Comparison of ENCODE assay signal across 12 cellular contexts in the genomic region with DNA sequence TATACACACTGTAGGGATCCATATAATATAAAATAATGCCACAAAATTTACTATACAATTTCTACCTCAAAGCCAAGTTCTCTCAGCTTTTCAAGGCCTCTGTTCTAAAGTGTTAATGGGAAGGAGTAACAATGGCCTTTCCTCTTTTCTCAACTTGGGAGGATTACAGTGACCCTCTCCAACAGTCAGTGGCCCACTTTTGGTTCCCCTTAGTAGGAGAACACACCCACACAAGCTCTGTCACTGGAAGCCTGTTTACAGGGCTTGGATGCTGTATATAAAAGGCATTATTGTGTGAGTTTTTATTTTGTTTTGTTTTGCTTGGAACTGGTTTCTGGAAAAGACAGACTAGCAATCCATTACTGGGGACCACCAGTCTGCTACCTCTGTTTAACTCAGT. TPM values are rescaled to one million over a fixed set of nuclear protein-coding genes. Genes with fewer than 3 reads are reported as not detected.
DNase-seq lines count a peak whose midpoint lies in the region; ATAC-seq and TF ChIP-seq lines count a peak whose summit lies in the region.
"Had no signal": no experiment of that assay in that cellular context is flagged by ENCODE, and none has a peak within 500 bp of the region (broad histone marks: within the 10 kb centered on the region; RNA-seq: fewer than 3 reads in every experiment).

No MANE protein-coding gene starts in this region.

- ATAC-seq in naive thymus-derived CD8-positive, alpha-beta T cell = peak in 1 of 2 donors; percentile 16
- ATAC-seq in GM23338 = no peak

- no peak for DNase-seq in activated CD4-positive, alpha-beta memory T cell treated with anti-CD3 and anti-CD28 coated beads for 36 hours
- no peak for DNase-seq in naive thymus-derived CD8-positive, alpha-beta T cell
- DNase-seq in GM23338 (ENCODE audit: low spot score) (no peak), H4 (ENCODE audit: low spot score) (no peak), smooth muscle cell (lab: John Stamatoyannopoulos, UW; ENCODE audit: unreplicated experiment) (no peak), NCI-H1436 (lab: John Stamatoyannopoulos, UW) (no peak)
- DNase-seq: DMS153, NCI-H2081 treated with DMSO at 0.1 percent for 48 hours, SHP77, testis had no signal

- H3K27ac Mint-ChIP-seq in activated CD4-positive, alpha-beta memory T cell treated with anti-CD3 and anti-CD28 coated beads for 36 hours = peak overlapping the region; percentile 96
- peak overlapping the region; percentile 88 to 100 (median 94) for H3K27ac Mint-ChIP-seq in naive thymus-derived CD8-positive, alpha-beta T cell
- no peak overlapping the region for H3K27ac Mint-ChIP-seq in GM23338

- no peaks in the 10 kb centered on the region for H3K27me3 Mint-ChIP-seq in activated CD4-positive, alpha-beta memory T cell treated with anti-CD3 and anti-CD28 coated beads for 36 hours
- no peaks in the 10 kb centered on the region for H3K27me3 Mint-ChIP-seq in naive thymus-derived CD8-positive, alpha-beta T cell
- no peaks in the 10 kb centered on the region for H3K27me3 Mint-ChIP-seq in GM23338 (ENCODE audit: insufficient read depth, low read depth, poor library complexity)

- no peaks in the 10 kb centered on the region for H3K9me2 ChIP-seq in GM23338 (ENCODE audit: insufficient read depth)

- H3K79me2 ChIP-seq in GM23338 (replicated peaks; ENCODE audit: insufficient read depth) = no peaks in the 10 kb centered on the region
- H3K79me2 ChIP-seq in smooth muscle cell (ENCODE audit: low read depth) = no peaks in the 10 kb centered on the region

- H3K9me3 Mint-ChIP-seq in activated CD4-positive, alpha-beta memory T cell treated with anti-CD3 and anti-CD28 coated beads for 36 hours = no peaks in the 10 kb centered on the region
- no peaks in the 10 kb centered on the region for H3K9me3 Mint-ChIP-seq in naive thymus-derived CD8-positive, alpha-beta T cell
- no peaks in the 10 kb centered on the region for H3K9me3 Mint-ChIP-seq in GM23338

- peaks cover 64% of the 10 kb centered on the region for H3K4me1 Mint-ChIP-seq in activated CD4-positive, alpha-beta memory T cell treated with anti-CD3 and anti-CD28 coated beads for 36 hours (ENCODE audit: low read depth)
- peaks cover 23 to 75% (median 68%) of the 10 kb centered on the region in 4 donors for H3K4me1 Mint-ChIP-seq in naive thymus-derived CD8-positive, alpha-beta T cell
- peaks cover 7% of the 10 kb centered on the region for H3K4me1 Mint-ChIP-seq in GM23338

- CTCF ChIA-PET in activated CD4-positive, alpha-beta memory T cell treated with anti-CD3 and anti-CD28 coated beads for 36 hours (lab: Charles Lee) = interaction anchor here (0.9 kb wide), 1 partner anchor 69 kb away, joined by 3 read pairs; no protein-coding TSS in a partner anchor

- H4K20me1 ChIP-seq in BLaER1 treated with 17β-estradiol and CSF1 and Interleukin-3, amounts not matched to agents 10 nM and 100 nM = peaks cover 0 to 5% (median 0%) of the 10 kb centered on the region in 11 experiments; a peak in 1 of 22 replicates
- H4K20me1 ChIP-seq in GM23338 (replicated peaks; ENCODE audit: insufficient read depth) (no peaks in the 10 kb centered on the region), smooth muscle cell (ENCODE audit: low read depth) (no peaks in the 10 kb centered on the region)

- peak overlapping the region; percentile 53 to 68 (median 62); a peak in 17 of 20 replicates for H3K4me3 ChIP-seq in BLaER1 treated with 17β-estradiol and CSF1 and Interleukin-3, amounts not matched to agents 10 nM and 100 nM
- H3K4me3 ChIP-seq in GM12875 (ENCODE audit: low read depth, low read length) (peak overlapping the region; percentile 5), GM23338 (no peak overlapping the region), smooth muscle cell (no peak overlapping the region)
- H3K4me3 ChIP-seq: testis had no signal

- no peak for TF ChIP-seq CTCF in GM12875 (IDR thresholded peaks at IDR 0.05; ENCODE audit: borderline replicate concordance, insufficient read depth, low read depth, low read length)
- no peak for TF ChIP-seq CTCF in GM23338 (conservative IDR thresholded peaks at IDR 0.05; ENCODE audit: low read depth in 2 of 2)
- no peak for TF ChIP-seq CTCF in smooth muscle cell (IDR thresholded peaks at IDR 0.05; ENCODE audit: borderline replicate concordance, insufficient read depth, poor library complexity, severe bottlenecking)

- intact Hi-C loops in activated CD4-positive, alpha-beta memory T cell treated with anti-CD3 and anti-CD28 coated beads for 36 hours (cut with micrococcal nuclease) = loop anchor here (1.0 to 5.0 kb wide), 9 partner anchors 11 to 282 kb away; partner anchors contain the start of genes CD40LG, HTATSF1 and RBMX

- peak overlapping the region; percentile 62 to 79 (median 72) for H3K4me2 ChIP-seq in BLaER1 treated with 17β-estradiol and CSF1 and Interleukin-3, amounts not matched to agents 10 nM and 100 nM
- no peak overlapping the region for H3K4me2 ChIP-seq in GM23338
- H3K4me2 ChIP-seq in smooth muscle cell = no peak overlapping the region

- peaks cover 4% of the 10 kb centered on the region for H3K36me3 Mint-ChIP-seq in activated CD4-positive, alpha-beta memory T cell treated with anti-CD3 and anti-CD28 coated beads for 36 hours
- peaks cover 0 to 27% (median 0%) of the 10 kb centered on the region in 3 donors for H3K36me3 Mint-ChIP-seq in naive thymus-derived CD8-positive, alpha-beta T cell
- H3K36me3 Mint-ChIP-seq in GM23338 (ENCODE audit: low read depth) = no peaks in the 10 kb centered on the region

- H3F3A ChIP-seq in GM23338 (replicated peaks; ENCODE audit: low read depth) (no peaks in the 10 kb centered on the region), smooth muscle cell (ENCODE audit: low read depth) (no peaks in the 10 kb centered on the region)

- POLR2A ChIA-PET in activated CD4-positive, alpha-beta memory T cell treated with anti-CD3 and anti-CD28 coated beads for 36 hours (lab: Charles Lee) = interaction anchor here (0.9 to 2.8 kb wide), 8 partner anchors 11 to 143 kb away, joined by 3 to 22 read pairs (median 4); partner anchors contain the start of gene RBMX
- POLR2A ChIA-PET in naive thymus-derived CD8-positive, alpha-beta T cell (lab: Charles Lee) = interaction anchor here (0.8 to 3.9 kb wide), 6 partner anchors 11 to 101 kb away, joined by 3 to 38 read pairs (median 5); partner anchors contain the start of gene RBMX

- H3K4me3 Mint-ChIP-seq in activated CD4-positive, alpha-beta memory T cell treated with anti-CD3 and anti-CD28 coated beads for 36 hours = peak overlapping the region; percentile 83
- peak overlapping the region; percentile 89 to 96 (median 94) for H3K4me3 Mint-ChIP-seq in naive thymus-derived CD8-positive, alpha-beta T cell
- H3K4me3 Mint-ChIP-seq in GM23338 = no peak overlapping the region

- H3K4me1 ChIP-seq in BLaER1 treated with 17β-estradiol and CSF1 and Interleukin-3, amounts not matched to agents 10 nM and 100 nM = peaks cover 23 to 48% (median 28%) of the 10 kb centered on the region in 10 experiments
- H3K4me1 ChIP-seq in GM23338 (ENCODE audit: insufficient read depth) = no peaks in the 10 kb centered on the region
- H3K4me1 ChIP-seq in smooth muscle cell (ENCODE audit: low read depth) = no peaks in the 10 kb centered on the region
- H3K4me1 ChIP-seq: testis had no signal

- H2AFZ ChIP-seq in GM23338 (no peak overlapping the region), smooth muscle cell (ENCODE audit: low read depth) (no peak overlapping the region)

- H3K9me3 ChIP-seq in BLaER1 treated with 17β-estradiol and CSF1 and Interleukin-3, amounts not matched to agents 10 nM and 100 nM (replicated peaks in 1 of 11) = peaks cover 0 to 5% (median 0%) of the 10 kb centered on the region in 11 experiments; a peak in 4 of 22 replicates
- no peaks in the 10 kb centered on the region for H3K9me3 ChIP-seq in smooth muscle cell (replicated peaks; ENCODE audit: low read depth)
- H3K9me3 ChIP-seq: testis had no signal

- peaks cover 83 to 100% (median 97%) of the 10 kb centered on the region in 11 experiments for H3K27me3 ChIP-seq in BLaER1 treated with 17β-estradiol and CSF1 and Interleukin-3, amounts not matched to agents 10 nM and 100 nM
- H3K27me3 ChIP-seq in GM23338 (ENCODE audit: insufficient read depth) (no peaks in the 10 kb centered on the region), smooth muscle cell (ENCODE audit: low read depth) (no peaks in the 10 kb centered on the region)
- H3K27me3 ChIP-seq: testis had no signal

- H3K27ac ChIP-seq in BLaER1 treated with 17β-estradiol and CSF1 and Interleukin-3, amounts not matched to agents 10 nM and 100 nM = peak overlapping the region; percentile 60 to 95 (median 87)
- H3K27ac ChIP-seq in GM23338 (ENCODE audit: low read depth) (no peak overlapping the region), smooth muscle cell (ENCODE audit: low read depth) (no peak overlapping the region)
- H3K27ac ChIP-seq: testis had no signal

- H3K9ac ChIP-seq in BLaER1 treated with 17β-estradiol and CSF1 and Interleukin-3, amounts not matched to agents 10 nM and 100 nM = peak overlapping the region; percentile 68 to 89 (median 81); a peak in 21 of 22 replicates
- no peak overlapping the region for H3K9ac ChIP-seq in smooth muscle cell (ENCODE audit: low read depth)

- peaks cover 0 to 7% (median 0%) of the 10 kb centered on the region in 11 experiments; a peak in 3 of 22 replicates for H3K36me3 ChIP-seq in BLaER1 treated with 17β-estradiol and CSF1 and Interleukin-3, amounts not matched to agents 10 nM and 100 nM
- no peaks in the 10 kb centered on the region for H3K36me3 ChIP-seq in GM23338 (ENCODE audit: insufficient read depth)
- no peaks in the 10 kb centered on the region for H3K36me3 ChIP-seq in smooth muscle cell (ENCODE audit: low read depth)

TF ChIP-seq in GM23338, 12 proteins besides CTCF, POLR2A, EP300 and RAD21 (continues in another document):
- TF ChIP-seq NANOG (IDR thresholded peaks at IDR 0.05; ENCODE audit: borderline replicate concordance) (no peak), POLR2AphosphoS5 (IDR thresholded peaks at IDR 0.05; ENCODE audit: low read depth) (no peak)
- TF ChIP-seq, protein P1, sequence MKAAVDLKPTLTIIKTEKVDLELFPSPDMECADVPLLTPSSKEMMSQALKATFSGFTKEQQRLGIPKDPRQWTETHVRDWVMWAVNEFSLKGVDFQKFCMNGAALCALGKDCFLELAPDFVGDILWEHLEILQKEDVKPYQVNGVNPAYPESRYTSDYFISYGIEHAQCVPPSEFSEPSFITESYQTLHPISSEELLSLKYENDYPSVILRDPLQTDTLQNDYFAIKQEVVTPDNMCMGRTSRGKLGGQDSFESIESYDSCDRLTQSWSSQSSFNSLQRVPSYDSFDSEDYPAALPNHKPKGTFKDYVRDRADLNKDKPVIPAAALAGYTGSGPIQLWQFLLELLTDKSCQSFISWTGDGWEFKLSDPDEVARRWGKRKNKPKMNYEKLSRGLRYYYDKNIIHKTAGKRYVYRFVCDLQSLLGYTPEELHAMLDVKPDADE (IDR thresholded peaks at IDR 0.05) = no peak

RNA-seq across cellular contexts. Expression of gene ARHGEF6, which starts 1.8 kb away (rescaled TPM):
- 10 to 100 TPM; 52.7 to 54.1 TPM for total RNA-seq in activated CD4-positive, alpha-beta memory T cell treated with anti-CD3 and anti-CD28 coated beads for 36 hours
- 10 to 100 TPM; 75.0 to 82.0 TPM for total RNA-seq in naive thymus-derived CD8-positive, alpha-beta T cell
- polyA plus RNA-seq in naive thymus-derived CD8-positive, alpha-beta T cell = 10 to 100 TPM; 69.8 to 76.4 (median 75.4) TPM
- 4.9 and 6.0 TPM in 2 replicates for total RNA-seq in GM23338 (2014; rRNA removed; shearing (Covaris generic))
- polyA plus RNA-seq in GM23338 (2016; fragmentation: Nextera tagmentation; extraction: Ambion mirVana) (1.4 and 2.5 TPM in 2 replicates), smooth muscle cell (2.0 and 2.9 TPM in 2 replicates)
- total RNA-seq in H4 (2014; rRNA removed; shearing (Covaris generic)) = 6.6 and 8.0 TPM in 2 replicates
- 3.3 and 4.5 TPM in 2 replicates for total RNA-seq in smooth muscle cell

Comparison
In these comparisons a context has a peak if more than half of its experiments do, and no peak if none do; other contexts are left out.
1. H3K27ac ChIP-seq: peak in BLaER1 treated with 17β-estradiol and CSF1 and Interleukin-3, amounts not matched to agents 10 nM and 100 nM (11 of 11); none in GM23338 (single experiment) and smooth muscle cell (single experiment).
2. H3K4me2 ChIP-seq: peak in BLaER1 treated with 17β-estradiol and CSF1 and Interleukin-3, amounts not matched to agents 10 nM and 100 nM (11 of 11); none in GM23338 (single experiment) and smooth muscle cell (single experiment).
3. H3K4me3 ChIP-seq: peak in BLaER1 treated with 17β-estradiol and CSF1 and Interleukin-3, amounts not matched to agents 10 nM and 100 nM (10 of 10) and GM12875 (single experiment); none in GM23338 (single experiment) and smooth muscle cell (single experiment).